ENCODE assay signal across 28 cellular contexts in the genomic region with DNA sequence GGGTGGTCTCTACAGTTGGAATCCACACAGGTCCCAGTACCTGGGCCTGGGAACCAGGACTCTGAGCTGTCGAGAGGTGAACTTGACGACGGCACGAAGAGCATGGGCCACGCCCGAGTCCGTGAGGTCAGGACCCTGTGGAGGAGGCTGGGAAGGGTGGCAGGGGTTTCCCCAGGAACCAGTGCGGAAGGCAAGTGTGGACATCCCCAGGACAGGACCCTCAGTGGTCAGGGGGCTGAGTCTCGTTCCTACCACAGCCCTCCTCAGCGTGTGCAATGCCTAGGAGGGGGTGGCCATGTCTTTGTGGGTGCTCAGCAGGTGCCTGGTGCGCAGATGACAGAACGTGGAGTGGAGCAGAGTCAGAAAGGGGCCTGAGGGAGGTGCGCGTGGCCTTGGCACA.
"Had no signal": no experiment of that assay in that cellular context is flagged by ENCODE, and none has a peak within 500 bp of the region (broad histone marks: within the 10 kb centered on the region; RNA-seq: fewer than 3 reads in every experiment).

No MANE protein-coding gene starts in this region.

- H3K36me3 ChIP-seq: left lung, lower lobe of right lung, neural progenitor cell, suprapubic skin, thoracic aorta, tibial artery, upper lobe of right lung had no signal

- H3K27ac Mint-ChIP-seq: nephron progenitor cell; neural progenitor cell; progenitor cell of endocrine pancreas; stimulated activated effector memory CD8-positive, alpha-beta T cell treated with anti-CD3 and anti-CD28 coated beads, Interleukin-12 subunit alpha, Interleukin-12 subunit beta, amount 100 ng/mL, for 72 hours; stimulated activated naive CD8-positive, alpha-beta T cell treated with anti-CD3 and anti-CD28 coated beads, Interleukin-15, Interleukin-2, amounts not matched to agents 100 ng/mL and 50 ng/mL, for 24 hours had no signal

- H3K4me2 ChIP-seq: neural progenitor cell had no signal

- H3K36me3 Mint-ChIP-seq: immature natural killer cell; naive B cell; natural killer cell; neural progenitor cell; stimulated activated effector memory CD8-positive, alpha-beta T cell treated with anti-CD3 and anti-CD28 coated beads, Interleukin-12 subunit alpha, Interleukin-12 subunit beta, amount 100 ng/mL, for 72 hours had no signal

- H3K27me3 Mint-ChIP-seq: naive B cell; stimulated activated naive CD8-positive, alpha-beta T cell treated with anti-CD3 and anti-CD28 coated beads, Interleukin-15, Interleukin-2, amounts not matched to agents 100 ng/mL and 50 ng/mL, for 24 hours had no signal

- H3K4me3 ChIP-seq: left lung, lower lobe of right lung, neural progenitor cell, skin epidermis, suprapubic skin, thoracic aorta, tibial artery, upper lobe of right lung had no signal

- H3K27ac ChIP-seq: left lung, lower lobe of right lung, neural progenitor cell, parathyroid adenoma, skin epidermis, suprapubic skin, thoracic aorta, tibial artery, upper lobe of right lung had no signal

- H3K4me3 Mint-ChIP-seq: naive B cell; natural killer cell; nephron progenitor cell; neural progenitor cell; stimulated activated effector memory CD8-positive, alpha-beta T cell treated with anti-CD3 and anti-CD28 coated beads, Interleukin-12 subunit alpha, Interleukin-12 subunit beta, amount 100 ng/mL, for 72 hours; stimulated activated naive CD8-positive, alpha-beta T cell treated with anti-CD3 and anti-CD28 coated beads, Interleukin-15, Interleukin-2, amounts not matched to agents 100 ng/mL and 50 ng/mL, for 24 hours had no signal

- H3K79me2 ChIP-seq: parathyroid adenoma had no signal

- H3K4me1 ChIP-seq: parathyroid adenoma, tibial artery had no signal

- H3K9me3 ChIP-seq: left lung, lower lobe of right lung, suprapubic skin, thoracic aorta, tibial artery, upper lobe of right lung had no signal

- H2AFZ ChIP-seq: neural progenitor cell, parathyroid adenoma had no signal

- H3K27me3 ChIP-seq: left lung, neural progenitor cell, tibial artery, upper lobe of right lung had no signal

- DNase-seq: hypothalamus; immature natural killer cell; kidney; left colon; left lung; lower lobe of right lung; mammary epithelial cell; mesenchymal stem cell; naive B cell; natural killer cell; nephron progenitor cell; retina; right cardiac atrium; stimulated activated CD4-positive, alpha-beta T cell treated with anti-CD3 and anti-CD28 coated beads, Interleukin-12 subunit alpha, Interleukin-12 subunit beta, amount 100 ng/mL, for 4 hours; stimulated activated CD4-positive, alpha-beta T cell treated with anti-CD3 and anti-CD28 coated beads, Interleukin-15, amount 100 ng/mL, for 24 hours; stimulated activated CD4-positive, alpha-beta T cell treated with anti-CD3 and anti-CD28 coated beads, Interleukin-4, amount 100 ng/mL, for 24 hours; stimulated activated naive CD4-positive, alpha-beta T cell; tibial artery; trophoblast cell; upper lobe of right lung had no signal

- H3K9ac ChIP-seq: neural progenitor cell, parathyroid adenoma had no signal

- H3K9me3 Mint-ChIP-seq: stimulated activated effector memory CD8-positive, alpha-beta T cell treated with anti-CD3 and anti-CD28 coated beads, Interleukin-12 subunit alpha, Interleukin-12 subunit beta, amount 100 ng/mL, for 72 hours; stimulated activated naive CD8-positive, alpha-beta T cell treated with anti-CD3 and anti-CD28 coated beads, Interleukin-15, Interleukin-2, amounts not matched to agents 100 ng/mL and 50 ng/mL, for 24 hours had no signal
